ENCODE assay signal across 21 cellular contexts in the genomic region with DNA sequence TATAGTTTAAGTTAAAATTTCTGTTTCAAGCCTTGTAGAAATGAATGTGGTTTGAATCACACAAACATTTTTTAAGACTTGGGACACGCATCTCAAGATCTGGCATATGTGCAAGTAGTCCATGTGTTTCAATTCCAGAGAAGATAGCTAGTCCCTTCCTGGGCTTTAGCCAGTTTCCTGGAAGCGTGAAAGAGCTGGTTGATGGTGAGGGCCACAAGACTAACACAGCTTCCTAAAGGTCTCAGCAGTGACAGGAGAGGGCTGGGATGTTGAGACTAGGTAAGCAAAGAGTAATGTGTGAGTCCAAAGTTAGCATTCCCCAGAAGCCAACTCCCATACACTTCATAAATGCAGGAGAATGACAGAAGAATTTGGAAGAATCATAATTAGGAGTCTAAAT.
A peak's percentile ranks its signal among the peaks of the same experiment; 100 is the strongest.
DNase-seq lines count a peak whose midpoint lies in the region; ATAC-seq and TF ChIP-seq lines count a peak whose summit lies in the region.
"Had no signal": no experiment of that assay in that cellular context is flagged by ENCODE, and none has a peak within 500 bp of the region (broad histone marks: within the 10 kb centered on the region; RNA-seq: fewer than 3 reads in every experiment).

No MANE protein-coding gene starts in this region.

- H3K23ac ChIP-seq in neuronal stem cell (ENCODE audit: low read depth, low read length, poor library complexity) = no peak overlapping the region

- H4K91ac ChIP-seq in neuronal stem cell (ENCODE audit: low read depth, low read length, poor library complexity) = no peak overlapping the region

- no peak overlapping the region for H3K18ac ChIP-seq in neuronal stem cell (ENCODE audit: low read length)

- ATAC-seq in WTC11 = no peak
- ATAC-seq: CD8-positive, alpha-beta T cell; GM12878 had no signal

- H4K8ac ChIP-seq in neuronal stem cell (ENCODE audit: low read depth, low read length) = no peak overlapping the region

- peaks cover 3% of the 10 kb centered on the region; the same call in 1 of the 2 replicates for H3K27me3 Mint-ChIP-seq in WTC11 (ENCODE audit: low read depth)
- H3K27me3 Mint-ChIP-seq: CD4-positive, alpha-beta T cell had no signal

- no peak overlapping the region for H3K27ac Mint-ChIP-seq in WTC11
- H3K27ac Mint-ChIP-seq: CD14-positive monocyte; CD4-positive, alpha-beta T cell; CD8-positive, alpha-beta T cell had no signal

- H3K4me3 ChIP-seq in neuronal stem cell (ENCODE audit: low read length in 2 of 2) = no peak overlapping the region
- H3K4me3 ChIP-seq: BLaER1, GM12878 had no signal

- no peak overlapping the region for H2BK12ac ChIP-seq in neuronal stem cell (ENCODE audit: low read length)

- H2AK5ac ChIP-seq in neuronal stem cell (ENCODE audit: low read depth, low read length) = no peak overlapping the region

- peaks cover 1 to 4% of the 10 kb centered on the region in 2 donors for H3K4me1 ChIP-seq in neuronal stem cell (ENCODE audit: control insufficient read depth in 2 of 2, insufficient read depth in 1 of 2, low read depth in 1 of 2, low read length in 2 of 2)
- H3K4me1 ChIP-seq: BLaER1 had no signal

- DNase-seq in WTC11 (ENCODE audit: low spot score) = no peak
- DNase-seq in neuronal stem cell (ENCODE audit: low spot score) = no peak
- DNase-seq in retina = no peak
- no peak for DNase-seq in CD1c-positive myeloid dendritic cell (ENCODE audit: extremely low spot score)
- DNase-seq in OCI-M2 (lab: John Stamatoyannopoulos, UW; ENCODE audit: unreplicated experiment) = no peak
- DNase-seq: 8988T; ACHN; BE2C; C1 segment of cervical spinal cord; CD4-positive, alpha-beta T cell; CD8-positive, alpha-beta T cell; DMS 273 treated with DMSO at 0.1 percent for 48 hours; DMS153; DMS53; DMS79; DND-41; EL; GDM1 had no signal

- no peaks in the 10 kb centered on the region for H3K36me3 ChIP-seq in neuronal stem cell (replicated peaks in 1 of 2; ENCODE audit: control insufficient read depth in 2 of 2, insufficient read depth in 2 of 2, low read length in 2 of 2)
- H3K36me3 ChIP-seq: BE2C, BLaER1 had no signal

- no peak overlapping the region for H3K4me3 Mint-ChIP-seq in WTC11
- H3K4me3 Mint-ChIP-seq: CD14-positive monocyte; CD4-positive, alpha-beta T cell; CD8-positive, alpha-beta T cell had no signal

- H3K9me3 ChIP-seq in neuronal stem cell (replicated peaks in 1 of 2; ENCODE audit: control insufficient read depth in 2 of 2, insufficient read depth in 1 of 2, low read depth in 1 of 2, low read length in 2 of 2) = no peaks in the 10 kb centered on the region
- H3K9me3 ChIP-seq: BE2C, BLaER1 had no signal

- H3K9me3 Mint-ChIP-seq in WTC11 = no peaks in the 10 kb centered on the region
- H3K9me3 Mint-ChIP-seq: CD4-positive, alpha-beta T cell; CD8-positive, alpha-beta T cell had no signal

- CTCF ChIA-PET in WTC11 (lab: Charles Lee) = interaction anchor here (1.4 kb wide), 1 partner anchor 9 kb away, joined by 3 read pairs; no protein-coding TSS in a partner anchor

- TF ChIP-seq CTCF in WTC11 (IDR thresholded peaks at IDR 0.05) = no peak

- POLR2A ChIA-PET in WTC11 (lab: Charles Lee) = no interaction called here

- H3K4me1 Mint-ChIP-seq in WTC11 = peaks cover 43% of the 10 kb centered on the region
- H3K4me1 Mint-ChIP-seq: CD14-positive monocyte had no signal

- peaks cover 33% of the 10 kb centered on the region for H3K36me3 Mint-ChIP-seq in WTC11
- H3K36me3 Mint-ChIP-seq: CD14-positive monocyte; CD8-positive, alpha-beta T cell had no signal

- no peak overlapping the region for H3K27ac ChIP-seq in neuronal stem cell (replicated peaks; ENCODE audit: low read length)
- H3K27ac ChIP-seq: BLaER1 had no signal

- no peak overlapping the region for H2BK15ac ChIP-seq in neuronal stem cell (ENCODE audit: low read length)

- no peaks in the 10 kb centered on the region for H3K79me1 ChIP-seq in neuronal stem cell (ENCODE audit: low read depth, low read length)

- no peak overlapping the region for H3K4ac ChIP-seq in neuronal stem cell (ENCODE audit: low read length)

- H3K27me3 ChIP-seq in neuronal stem cell (ENCODE audit: control insufficient read depth in 3 of 3, insufficient read depth in 3 of 3, low read depth in 1 of 3, low read length in 3 of 3) = no peaks in the 10 kb centered on the region
- H3K27me3 ChIP-seq: BE2C, BLaER1 had no signal

- no peak overlapping the region for H3K9ac ChIP-seq in neuronal stem cell (ENCODE audit: low read depth, low read length, poor library complexity)
- H3K9ac ChIP-seq: BLaER1 had no signal

- H3K4me2 ChIP-seq in neuronal stem cell (ENCODE audit: insufficient read depth, low read length, poor library complexity, severe bottlenecking) = no peak overlapping the region
- H3K4me2 ChIP-seq: BLaER1 had no signal

- peak overlapping the region; percentile 13 for H2AFZ ChIP-seq in neuronal stem cell (ENCODE audit: low read length)

- WGBS in neuronal stem cell (ENCODE audit: extremely low coverage in 2 of 2, insufficient read length in 2 of 2, insufficient replicate concordance in 1 of 2), 2 donors = no CpG with 5 or more reads among the region's 2 CpGs

- no peak overlapping the region for H2BK120ac ChIP-seq in neuronal stem cell (ENCODE audit: low read depth, low read length)

- H2BK5ac ChIP-seq in neuronal stem cell (ENCODE audit: low read length) = no peak overlapping the region

- no peak overlapping the region for H3K14ac ChIP-seq in neuronal stem cell (ENCODE audit: low read length)

TF ChIP-seq in WTC11, 78 proteins besides CTCF, POLR2A, EP300 and RAD21 (continues in another document):
- no peak for TF ChIP-seq ZNF219 (CRISPR knock-in tag; IDR thresholded peaks at IDR 0.05; ENCODE audit: borderline replicate concordance)
- TF ChIP-seq, protein P1, sequence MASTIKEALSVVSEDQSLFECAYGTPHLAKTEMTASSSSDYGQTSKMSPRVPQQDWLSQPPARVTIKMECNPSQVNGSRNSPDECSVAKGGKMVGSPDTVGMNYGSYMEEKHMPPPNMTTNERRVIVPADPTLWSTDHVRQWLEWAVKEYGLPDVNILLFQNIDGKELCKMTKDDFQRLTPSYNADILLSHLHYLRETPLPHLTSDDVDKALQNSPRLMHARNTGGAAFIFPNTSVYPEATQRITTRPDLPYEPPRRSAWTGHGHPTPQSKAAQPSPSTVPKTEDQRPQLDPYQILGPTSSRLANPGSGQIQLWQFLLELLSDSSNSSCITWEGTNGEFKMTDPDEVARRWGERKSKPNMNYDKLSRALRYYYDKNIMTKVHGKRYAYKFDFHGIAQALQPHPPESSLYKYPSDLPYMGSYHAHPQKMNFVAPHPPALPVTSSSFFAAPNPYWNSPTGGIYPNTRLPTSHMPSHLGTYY (CRISPR knock-in tag; IDR thresholded peaks at IDR 0.05) = no peak
- TF ChIP-seq ZBTB43 (CRISPR knock-in tag; IDR thresholded peaks at IDR 0.05) = no peak
- TF ChIP-seq ZNF425 (CRISPR knock-in tag; conservative IDR thresholded peaks at IDR 0.05) = peak; percentile 56; the same call in 1 of the 2 replicates
- no peak for TF ChIP-seq HMGA2 (CRISPR knock-in tag; IDR thresholded peaks at IDR 0.05)
- TF ChIP-seq ELF4 (CRISPR knock-in tag; IDR thresholded peaks at IDR 0.05; ENCODE audit: low read depth) = no peak
